8 cellular contexts compared by ENCODE assay signal in genomic region chr5:132820162-132820754, GRCh38. TPM values are rescaled to one million over a fixed set of nuclear protein-coding genes. Genes with fewer than 3 reads are reported as not detected.
DNase-seq lines count a peak whose midpoint lies in the region; ATAC-seq and TF ChIP-seq lines count a peak whose summit lies in the region.

No MANE protein-coding gene starts in this region.

- H3K79me2 ChIP-seq in KMS-11 (ENCODE audit: insufficient read depth, low read depth) (no peaks in the 10 kb centered on the region), neural cell (replicated peaks; ENCODE audit: insufficient read depth, low read length) (no peaks in the 10 kb centered on the region)

- H2AFZ ChIP-seq in KMS-11 (ENCODE audit: low read depth) = peak overlapping the region; percentile 45; the same call in 1 of the 2 replicates
- no peak overlapping the region for H2AFZ ChIP-seq in neural cell (ENCODE audit: low read depth, low read length)

- no peak for TF ChIP-seq EP300 in neural cell (conservative IDR thresholded peaks at IDR 0.05; ENCODE audit: poor library complexity, severe bottlenecking)

- H3K9me2 ChIP-seq in neural cell (ENCODE audit: insufficient read depth, low read length) = no peaks in the 10 kb centered on the region

- H3K4me3 ChIP-seq in KMS-11 (IDR thresholded peaks at IDR 0.05; ENCODE audit: insufficient read depth, low read depth, low read length) (no peak overlapping the region), neural cell (ENCODE audit: low read length) (no peak overlapping the region)

- H3K27ac ChIP-seq in KMS-11 = no peak overlapping the region
- no peak overlapping the region for H3K27ac ChIP-seq in neural cell (ENCODE audit: low read length)

- H3K27me3 Mint-ChIP-seq in stimulated activated naive CD8-positive, alpha-beta T cell treated with anti-CD3 and anti-CD28 coated beads, Interleukin-15, amount 100 ng/mL, for 72 hours = peaks cover 74% of the 10 kb centered on the region

- no peak overlapping the region for H3K27ac Mint-ChIP-seq in stimulated activated naive CD8-positive, alpha-beta T cell treated with anti-CD3 and anti-CD28 coated beads, Interleukin-15, amount 100 ng/mL, for 72 hours

- H3K9me3 ChIP-seq in neural cell (ENCODE audit: low read length) = no peaks in the 10 kb centered on the region

- H4K20me1 ChIP-seq in KMS-11 (ENCODE audit: insufficient read depth) (no peaks in the 10 kb centered on the region), neural cell (ENCODE audit: insufficient read depth) (no peaks in the 10 kb centered on the region)

- peak overlapping the region; percentile 46 to 80 for H3K4me3 Mint-ChIP-seq in stimulated activated naive CD8-positive, alpha-beta T cell treated with anti-CD3 and anti-CD28 coated beads, Interleukin-15, amount 100 ng/mL, for 72 hours

- no peaks in the 10 kb centered on the region for H3K9me3 Mint-ChIP-seq in stimulated activated naive CD8-positive, alpha-beta T cell treated with anti-CD3 and anti-CD28 coated beads, Interleukin-15, amount 100 ng/mL, for 72 hours

- H3K9ac ChIP-seq in KMS-11 (no peak overlapping the region), neural cell (ENCODE audit: low read length) (no peak overlapping the region)

- H3K4me2 ChIP-seq in KMS-11 = no peak overlapping the region
- no peak overlapping the region for H3K4me2 ChIP-seq in neural cell (ENCODE audit: low read length)

- peaks cover 12% of the 10 kb centered on the region for H3K4me1 ChIP-seq in KMS-11 (ENCODE audit: low read depth, poor library complexity, severe bottlenecking)

- TF ChIP-seq CTCF in KMS-11 (conservative IDR thresholded peaks at IDR 0.05; ENCODE audit: low read depth, low read length) (peak; percentile 96), neural cell (IDR thresholded peaks at IDR 0.05; ENCODE audit: poor library complexity, severe bottlenecking) (peak; percentile 67)

- H3K4me1 Mint-ChIP-seq in stimulated activated naive CD8-positive, alpha-beta T cell treated with anti-CD3 and anti-CD28 coated beads, Interleukin-15, amount 100 ng/mL, for 72 hours = peaks cover 39% of the 10 kb centered on the region

- DNase-seq in COLO829 (ENCODE audit: low spot score) = peak; percentile 65
- peak; percentile 80 for DNase-seq in RPMI7951 (ENCODE audit: low read depth)
- DNase-seq in activated T-helper 1 cell treated with Interleukin-2 at 50 U/mL for 16 hours (ENCODE audit: low read depth) = peak; percentile 75
- peak; percentile 84 for DNase-seq in fibroblast of gingiva (ENCODE audit: low read depth)
- DNase-seq in stimulated activated naive CD8-positive, alpha-beta T cell treated with anti-CD3 and anti-CD28 coated beads, Interleukin-15, amount 100 ng/mL, for 72 hours = peak; percentile 88 to 91

- TF ChIP-seq RAD21 in neural cell (conservative IDR thresholded peaks at IDR 0.05) = peak; percentile 64

- ATAC-seq in GM21447 (IDR thresholded peaks at IDR 0.05; ENCODE audit: unreplicated experiment) = peak; percentile 82
- peak; percentile 88 for ATAC-seq in stimulated activated naive CD8-positive, alpha-beta T cell treated with anti-CD3 and anti-CD28 coated beads, Interleukin-15, amount 100 ng/mL, for 72 hours

- no peaks in the 10 kb centered on the region for H3K36me3 ChIP-seq in KMS-11 (ENCODE audit: insufficient read depth)
- no peaks in the 10 kb centered on the region for H3K36me3 ChIP-seq in neural cell (ENCODE audit: insufficient read depth, low read length)

- H3K27me3 ChIP-seq in KMS-11 (ENCODE audit: insufficient read depth, low read depth) (no peaks in the 10 kb centered on the region), neural cell (ENCODE audit: insufficient read depth, low read depth, low read length) (peaks cover 26% of the 10 kb centered on the region)

- no peaks in the 10 kb centered on the region for H3F3A ChIP-seq in neural cell (ENCODE audit: insufficient read depth, low read length, poor library complexity, severe bottlenecking)

TF ChIP-seq in neural cell, 6 proteins besides CTCF, POLR2A, EP300 and RAD21:
- TF ChIP-seq MXI1 (conservative IDR thresholded peaks at IDR 0.05; ENCODE audit: poor library complexity, severe bottlenecking) (no peak), SMC3 (conservative IDR thresholded peaks at IDR 0.05; ENCODE audit: poor library complexity) (peak; percentile 69)

RNA-seq across cellular contexts. Expression of gene SOWAHA, which starts 7.2 kb away (rescaled TPM):
- not detected in 2 replicates for total RNA-seq in RPMI7951 (2014; rRNA removed; shearing (Covaris generic))
- 23.4 and 26.9 TPM in 2 replicates for polyA plus RNA-seq in neural cell
- 16.8 and 17.8 TPM in 2 replicates for polyA minus RNA-seq in neural cell

RNA-seq across cellular contexts. Expression of gene SHROOM1, which starts 10.2 kb away (rescaled TPM):
- 4.8 and 6.1 TPM in 2 replicates for total RNA-seq in RPMI7951 (2014; rRNA removed; shearing (Covaris generic))
- polyA plus RNA-seq in neural cell = 0.84 and 1.8 TPM in 2 replicates
- polyA minus RNA-seq in neural cell = 0.49 and 0.58 TPM in 2 replicates

RNA-seq across cellular contexts. Expression of gene SEPTIN8, which starts 43.2 kb away (rescaled TPM):
- total RNA-seq in RPMI7951 (2014; rRNA removed; shearing (Covaris generic)) = 34.3 and 44.8 TPM in 2 replicates
- 33.6 and 37.7 TPM in 2 replicates for polyA plus RNA-seq in neural cell
- 41.0 and 41.4 TPM in 2 replicates for polyA minus RNA-seq in neural cell

RNA-seq across cellular contexts. Expression of gene GDF9, which starts 46.0 kb away (rescaled TPM):
- 0.12 and 0.39 TPM in 2 replicates for total RNA-seq in RPMI7951 (2014; rRNA removed; shearing (Covaris generic))
- 4.6 and 5.1 TPM in 2 replicates for polyA plus RNA-seq in neural cell
- polyA minus RNA-seq in neural cell = 3.2 and 3.9 TPM in 2 replicates

RNA-seq across cellular contexts. Expression of gene UQCRQ, which starts 46.2 kb away (rescaled TPM):
- 330 and 401 TPM in 2 replicates for total RNA-seq in RPMI7951 (2014; rRNA removed; shearing (Covaris generic))
- 413 and 444 TPM in 2 replicates for polyA plus RNA-seq in neural cell
- 107 and 110 TPM in 2 replicates for polyA minus RNA-seq in neural cell
